Comparison of ENCODE assay signal across 37 cellular contexts in the genomic region with DNA sequence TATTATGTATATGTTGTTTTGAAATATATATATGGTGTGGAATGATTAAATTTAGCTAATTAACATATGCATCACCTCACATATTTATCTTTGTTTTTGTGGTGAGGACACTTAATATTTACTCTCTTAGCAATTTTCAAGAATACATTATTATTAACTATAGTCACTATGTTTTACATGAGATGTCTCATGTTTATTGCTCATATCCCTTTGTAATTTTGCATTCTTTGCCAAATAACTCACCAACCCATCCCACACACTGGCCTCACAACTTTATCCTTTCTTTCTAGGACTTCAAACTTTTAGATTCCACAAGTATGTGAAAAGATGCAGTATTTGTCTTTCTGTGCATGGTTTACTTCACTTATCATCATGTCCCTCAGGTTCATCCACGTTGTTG.
"Had no signal": no experiment of that assay in that cellular context is flagged by ENCODE, and none has a peak within 500 bp of the region (broad histone marks: within the 10 kb centered on the region; RNA-seq: fewer than 3 reads in every experiment).

No MANE protein-coding gene starts in this region.

- H2AFZ ChIP-seq: PC-9 had no signal

- H3K4me1 ChIP-seq: adrenal gland, body of pancreas, breast epithelium, SJCRH30 had no signal

- H3K27ac ChIP-seq: adrenal gland, body of pancreas, breast epithelium, KMS-11, PC-9, SJCRH30, SK-N-MC had no signal

- H3K4me2 ChIP-seq: KMS-11, PC-9 had no signal

- H3K36me3 Mint-ChIP-seq: activated naive CD4-positive, alpha-beta T cell treated with anti-CD3 and anti-CD28 coated beads, Interleukin-2, amount 50 U/mL, for 24 hours; activated naive CD8-positive, alpha-beta T cell treated with anti-CD3 and anti-CD28 coated beads, Interleukin-2, amount 10 ng/mL, durations not matched to agents 7 days and 5 days; WTC11 had no signal

- H3K36me3 ChIP-seq: adrenal gland, SJCRH30 had no signal

- FAIRE-seq: astrocyte, RCC 7860 had no signal

- H3K27me3 ChIP-seq: adrenal gland, body of pancreas, breast epithelium, SJCRH30 had no signal

- H3K9ac ChIP-seq: KMS-11 had no signal

- H3K27me3 Mint-ChIP-seq: activated CD4-positive, alpha-beta T cell treated with anti-CD3 and anti-CD28 coated beads for 36 hours; activated CD4-positive, alpha-beta T cell treated with anti-CD3 and anti-CD28 coated beads, Interleukin-2, amount 10 ng/mL, durations not matched to agents 7 days and 5 days; activated naive CD4-positive, alpha-beta T cell treated with anti-CD3 and anti-CD28 coated beads, Interleukin-2, amount 50 U/mL, for 24 hours; activated naive CD8-positive, alpha-beta T cell treated with anti-CD3 and anti-CD28 coated beads, Interleukin-2, amount 10 ng/mL, durations not matched to agents 7 days and 5 days; activated T-cell treated with anti-CD3 and anti-CD28 coated beads, Interleukin-2, amount 50 U/mL, for 24 hours had no signal

- H3K27ac Mint-ChIP-seq: activated CD4-positive, alpha-beta T cell treated with anti-CD3 and anti-CD28 coated beads for 36 hours; activated CD4-positive, alpha-beta T cell treated with anti-CD3 and anti-CD28 coated beads, Interleukin-2, amount 10 ng/mL, durations not matched to agents 7 days and 5 days; activated CD8-positive, alpha-beta T cell treated with anti-CD3 and anti-CD28 coated beads, Interleukin-2, amount 10 ng/mL, durations not matched to agents 7 days and 5 days; activated naive CD4-positive, alpha-beta T cell treated with anti-CD3 and anti-CD28 coated beads, Interleukin-2, amount 50 U/mL, for 24 hours; activated naive CD8-positive, alpha-beta T cell treated with anti-CD3 and anti-CD28 coated beads, Interleukin-2, amount 10 ng/mL, durations not matched to agents 7 days and 5 days; activated T-cell treated with anti-CD3 and anti-CD28 coated beads, Interleukin-2, amount 50 U/mL, for 24 hours; activated T-helper 2 cell treated with anti-CD3 and anti-CD28 coated beads, Interferon-gamma antibody, Interleukin-2, Interleukin-4, amounts not matched to agents 10 μg/mL and 5 μg/mL and 100 μg/mL, durations not matched to agents 14 hours and 24 hours and 36 hours; T-helper 1 cell treated with Interleukin-12 subunit alpha and Interleukin-12 subunit beta and Interleukin-4 antibody, amounts not matched to agents 30 μg/mL and 1 μg/mL, for 36 hours; T-helper 2 cell treated with Interferon-gamma antibody and Interleukin-4, amounts not matched to agents 5 μg/mL and 100 μg/mL, for 36 hours; WTC11 had no signal

- ATAC-seq: activated CD4-positive, alpha-beta T cell treated with anti-CD3 and anti-CD28 coated beads for 36 hours; activated CD4-positive, CD25-positive, alpha-beta regulatory T cell treated with anti-CD3 and anti-CD28 coated beads, Interleukin-2, amount 50 U/mL, for 24 hours; activated CD8-positive, alpha-beta T cell treated with anti-CD3 and anti-CD28 coated beads, Interleukin-2, amount 10 ng/mL, durations not matched to agents 7 days and 5 days; body of pancreas; WTC11 had no signal

- H3K9me3 ChIP-seq: adrenal gland, SJCRH30 had no signal

- DNase-seq: activated CD4-positive, alpha-beta T cell treated with anti-CD3 and anti-CD28 coated beads for 36 hours; activated CD4-positive, alpha-beta T cell treated with anti-CD3 and anti-CD28 coated beads, Interleukin-2, amount 10 ng/mL, durations not matched to agents 7 days and 5 days; activated CD4-positive, alpha-beta T cell treated with anti-CD3 and anti-CD28 coated beads, Interleukin-2, amount 50 U/mL, for 48 hours; activated CD8-positive, alpha-beta T cell treated with anti-CD3 and anti-CD28 coated beads, Interleukin-2, amount 10 ng/mL, durations not matched to agents 7 days and 5 days; activated gamma-delta T cell; activated naive CD4-positive, alpha-beta T cell treated with Interleukin-2 at 50 U/mL for 16 hours; activated naive CD8-positive, alpha-beta T cell treated with anti-CD3 and anti-CD28 coated beads, Interleukin-2, amount 10 ng/mL, durations not matched to agents 7 days and 5 days; activated T-cell treated with anti-CD3 and anti-CD28 coated beads, Interleukin-2, amount 50 U/mL, for 24 hours; adrenal gland; body of pancreas; caudate nucleus; cerebellar nuclear complex; NCI-H1092 treated with DMSO at 0.1 percent for 48 hours; NCI-H1417; NCI-H146; NCI-H187; NCI-H2029 treated with DMSO at 0.1 percent for 48 hours; NCI-H2107; NCI-H2171; NCI-H510A; NCI-H526; NCI-H748 treated with DMSO at 0.1 percent for 48 hours; NK-92 treated with Interleukin-12 subunit alpha and Interleukin-12 subunit beta, amount 100 ng/mL, for 24 hours; PC-9; SHP77; SJCRH30 had no signal

- H3K4me1 Mint-ChIP-seq: activated CD4-positive, alpha-beta T cell treated with anti-CD3 and anti-CD28 coated beads for 36 hours; activated CD4-positive, alpha-beta T cell treated with anti-CD3 and anti-CD28 coated beads, Interleukin-2, amount 10 ng/mL, durations not matched to agents 7 days and 5 days; activated naive CD4-positive, alpha-beta T cell treated with anti-CD3 and anti-CD28 coated beads, Interleukin-2, amount 50 U/mL, for 24 hours; activated naive CD8-positive, alpha-beta T cell treated with anti-CD3 and anti-CD28 coated beads, Interleukin-2, amount 10 ng/mL, durations not matched to agents 7 days and 5 days; WTC11 had no signal

- H3K4me3 ChIP-seq: adrenal gland, body of pancreas, breast epithelium, PC-9, SJCRH30, SK-N-MC had no signal

- H3K4me3 Mint-ChIP-seq: activated CD4-positive, alpha-beta T cell treated with anti-CD3 and anti-CD28 coated beads for 36 hours; activated CD4-positive, alpha-beta T cell treated with anti-CD3 and anti-CD28 coated beads, Interleukin-2, amount 10 ng/mL, durations not matched to agents 7 days and 5 days; activated CD8-positive, alpha-beta T cell treated with anti-CD3 and anti-CD28 coated beads, Interleukin-2, amount 10 ng/mL, durations not matched to agents 7 days and 5 days; activated naive CD4-positive, alpha-beta T cell treated with anti-CD3 and anti-CD28 coated beads, Interleukin-2, amount 50 U/mL, for 24 hours; activated naive CD8-positive, alpha-beta T cell treated with anti-CD3 and anti-CD28 coated beads, Interleukin-2, amount 10 ng/mL, durations not matched to agents 7 days and 5 days; activated T-cell treated with anti-CD3 and anti-CD28 coated beads, Interleukin-2, amount 50 U/mL, for 24 hours; T-helper 1 cell treated with Interleukin-12 subunit alpha and Interleukin-12 subunit beta and Interleukin-4 antibody, amounts not matched to agents 30 μg/mL and 1 μg/mL, for 36 hours; T-helper 2 cell treated with Interferon-gamma antibody and Interleukin-4, amounts not matched to agents 5 μg/mL and 100 μg/mL, for 36 hours; WTC11 had no signal
